ENCODE assay signal across 8 cellular contexts in the genomic region with DNA sequence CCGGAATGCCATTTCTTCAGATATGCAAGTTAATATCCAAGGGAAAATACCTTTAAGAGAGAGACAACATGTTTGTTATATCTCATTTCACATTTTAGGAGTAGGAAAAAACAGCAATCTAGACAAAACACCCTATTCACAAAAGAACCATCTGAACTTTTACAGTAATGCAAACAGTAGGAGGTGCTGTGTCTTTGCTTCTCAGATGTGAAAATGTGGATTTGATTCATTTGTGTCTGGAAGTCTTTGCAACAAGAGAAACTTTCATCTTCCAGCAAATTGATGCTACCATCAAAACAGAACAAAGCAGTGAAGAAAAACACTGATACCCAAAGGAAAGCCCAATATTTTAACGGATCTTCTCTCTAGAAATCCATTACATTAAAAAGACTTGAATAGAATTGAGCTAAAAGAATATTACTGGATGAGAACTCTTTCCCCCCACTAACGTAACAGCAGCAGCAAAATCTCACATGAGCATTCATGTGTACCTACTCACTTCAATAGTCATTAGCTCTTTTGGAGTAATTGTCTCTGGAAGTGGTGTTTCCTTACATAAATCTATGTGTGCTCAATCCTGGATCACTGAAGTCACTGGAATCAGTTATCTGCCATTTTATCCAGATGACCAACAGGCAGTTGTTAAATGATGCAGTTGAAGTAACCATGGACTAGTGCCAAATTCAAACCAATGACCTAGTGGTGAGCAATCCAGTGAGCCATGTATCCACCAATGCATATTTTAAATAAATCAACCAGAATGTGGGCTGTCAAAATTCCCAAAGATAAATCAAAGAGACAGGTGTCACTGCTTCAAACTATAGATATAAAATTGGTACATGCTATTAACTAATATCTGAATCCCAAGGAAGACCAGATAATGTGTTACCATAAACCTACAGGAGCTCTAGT. TPM values are rescaled to one million over a fixed set of nuclear protein-coding genes. Genes with fewer than 3 reads are reported as not detected.
A peak's percentile ranks its signal among the peaks of the same experiment; 100 is the strongest.
DNase-seq lines count a peak whose midpoint lies in the region; ATAC-seq, FAIRE-seq and TF ChIP-seq lines count a peak whose summit lies in the region.

No MANE protein-coding gene starts in this region.

- DNase-seq in DMS79 treated with DMSO at 0.1 percent for 48 hours (lab: John Stamatoyannopoulos, UW) (peak; percentile 58), NCI-H526 treated with DMSO at 0.1 percent for 48 hours (lab: John Stamatoyannopoulos, UW) (peak; percentile 26), epithelial cell of proximal tubule (ENCODE audit: low read depth) (peak; percentile 69), pancreas (no peak), NCI-H1092 treated with DMSO at 0.1 percent for 48 hours (lab: John Stamatoyannopoulos, UW) (no peak), activated gamma-delta T cell treated with Interleukin-2 at 50 U/mL for 16 hours (no peak)
- no peak for DNase-seq in stimulated activated CD4-positive, alpha-beta T cell treated with anti-CD3 and anti-CD28 coated beads, Interleukin-15, amount 100 ng/mL, for 24 hours

- peak; percentile 13 for FAIRE-seq in pancreas (lab: Jason Lieb, UNC)

- H3K4me3 ChIP-seq in epithelial cell of proximal tubule (ENCODE audit: low read depth, low read length) (peak overlapping the region; percentile 90), pancreas (no peak overlapping the region)

- no peaks in the 10 kb centered on the region for H3K9me3 ChIP-seq in pancreas

- WGBS in pancreas, 2 donors, result 56 to 74% methylated on average over 3 of the region's 3 CpGs

- peak; percentile 53 for TF ChIP-seq CTCF in epithelial cell of proximal tubule (conservative IDR thresholded peaks at IDR 0.05; ENCODE audit: low read depth, low read length)
- no peak for TF ChIP-seq CTCF in pancreas (IDR thresholded peaks at IDR 0.05)

- H3K27me3 ChIP-seq in pancreas, result no peaks in the 10 kb centered on the region

- H3K27ac ChIP-seq in pancreas, result no peak overlapping the region

- no peaks in the 10 kb centered on the region for H3K36me3 ChIP-seq in pancreas

- ATAC-seq in pancreas, result no peak
- no peak for ATAC-seq in GM18868 (IDR thresholded peaks at IDR 0.05; ENCODE audit: unreplicated experiment)

- no peaks in the 10 kb centered on the region for H3K4me1 ChIP-seq in pancreas

- intact Hi-C loops in pancreas (cut with DNase I), result no loop called here

RNA-seq across cellular contexts. Expression of a gene that starts 1.8 kb away (rescaled TPM):
- total RNA-seq in epithelial cell of proximal tubule (68.6 and 77.1 TPM in 2 replicates), pancreas (10 to 100 TPM in 1 of 6 donors, 1 to 10 TPM in 3, under 1 TPM in 2; 0.28 to 11.3 (median 3.0) TPM)
- under 1 TPM; 0.61 to 0.80 TPM for polyA plus RNA-seq in pancreas

Comparison
In these comparisons a context has a peak if more than half of its experiments do, and no peak if none do; other contexts are left out.
1. DNase-seq: peak in DMS79 treated with DMSO at 0.1 percent for 48 hours (single experiment), NCI-H526 treated with DMSO at 0.1 percent for 48 hours (single experiment) and epithelial cell of proximal tubule (single experiment); none in pancreas (0 of 6), NCI-H1092 treated with DMSO at 0.1 percent for 48 hours (single experiment), stimulated activated CD4-positive, alpha-beta T cell treated with anti-CD3 and anti-CD28 coated beads, Interleukin-15, amount 100 ng/mL, for 24 hours (single experiment) and activated gamma-delta T cell treated with Interleukin-2 at 50 U/mL for 16 hours (single experiment).